16 cellular contexts compared by ENCODE assay signal in genomic region chr10:85168287-85168686, GRCh38.
"Had no signal": no experiment of that assay in that cellular context is flagged by ENCODE, and none has a peak within 500 bp of the region (broad histone marks: within the 10 kb centered on the region; RNA-seq: fewer than 3 reads in every experiment).

No MANE protein-coding gene starts in this region.

- DNase-seq: cortex of kidney; effector memory CD8-positive, alpha-beta T cell; gastrocnemius medialis; head of caudate nucleus; left ventricle myocardium superior; lower lobe of right lung; naive thymus-derived CD8-positive, alpha-beta T cell; occipital lobe; ovary; posterior cingulate gyrus; psoas muscle; right cardiac atrium; spleen; stimulated activated CD4-positive, alpha-beta T cell treated with anti-CD3 and anti-CD28 coated beads, Interleukin-2, amount 100 ng/mL, for 48 hours; stimulated activated naive B cell treated with anti-CD40 and anti-IgM and Interleukin-4, amounts not matched to agents 10 μg/mL and 1 μg/mL and 100 μg/mL, for 72 hours; upper lobe of left lung had no signal

- ATAC-seq: effector memory CD8-positive, alpha-beta T cell; gastrocnemius medialis; left ventricle myocardium superior; naive thymus-derived CD8-positive, alpha-beta T cell; psoas muscle; right cardiac atrium; stimulated activated naive B cell treated with anti-CD40 and anti-IgM and Interleukin-4, amounts not matched to agents 10 μg/mL and 1 μg/mL and 100 μg/mL, for 72 hours had no signal
